In genomic region chr17:41571561-41572434, GRCh38 we compare ENCODE assay signal across 24 cellular contexts. TPM values are rescaled to one million over a fixed set of nuclear protein-coding genes. Genes with fewer than 3 reads are reported as not detected.
"Had no signal": no experiment of that assay in that cellular context is flagged by ENCODE, and none has a peak within 500 bp of the region (broad histone marks: within the 10 kb centered on the region; RNA-seq: fewer than 3 reads in every experiment).

TSS of gene KRT9 (minus strand) at chr17:41572059. CDS start at chr17:41571992, 67 bp downstream.

- ATAC-seq: activated T-cell treated with anti-CD3 and anti-CD28 coated beads, Interleukin-2, amount 50 U/mL, for 4 hours; stimulated activated naive CD8-positive, alpha-beta T cell treated with anti-CD3 and anti-CD28 coated beads, Interleukin-15, amount 100 ng/mL, for 72 hours had no signal

- H3K27ac ChIP-seq: brain microvascular endothelial cell, colonic mucosa, left ventricle myocardium inferior, right atrium auricular region, skin epidermis, suprapubic skin had no signal

- H3K27ac Mint-ChIP-seq: activated naive CD4-positive, alpha-beta T cell treated with anti-CD3 and anti-CD28 coated beads for 36 hours had no signal

- H3K4me3 ChIP-seq: colonic mucosa, left ventricle myocardium inferior, right atrium auricular region, skin epidermis, suprapubic skin had no signal

- FAIRE-seq: endometrium, frontal cortex, kidney had no signal

- DNase-seq: activated CD4-positive, alpha-beta T cell treated with anti-CD3 and anti-CD28 coated beads, Interleukin-2, amount 50 U/mL, for 1 hour; activated CD4-positive, CD25-positive, alpha-beta regulatory T cell treated with anti-CD3 and anti-CD28 coated beads, Interleukin-2, amount 50 U/mL, for 72 hours; activated CD8-positive, alpha-beta memory T cell treated with anti-CD3 and anti-CD28 coated beads, Interleukin-2, amount 50 U/mL, for 4 hours; activated naive CD4-positive, alpha-beta T cell treated with anti-CD3 and anti-CD28 coated beads for 36 hours; activated T-cell treated with anti-CD3 and anti-CD28 coated beads, Interleukin-2, amount 50 U/mL, for 4 hours; aorta; brain microvascular endothelial cell; central memory CD4-positive, alpha-beta T cell; colonic mucosa; hypothalamus; kidney; left ventricle myocardium inferior; stimulated activated naive CD8-positive, alpha-beta T cell treated with anti-CD3 and anti-CD28 coated beads, Interleukin-15, amount 100 ng/mL, for 72 hours; T1000; trophoblast cell had no signal

- H3K4me3 Mint-ChIP-seq: activated naive CD4-positive, alpha-beta T cell treated with anti-CD3 and anti-CD28 coated beads for 36 hours; activated T-cell treated with anti-CD3 and anti-CD28 coated beads, Interleukin-2, amount 50 U/mL, for 4 hours; stimulated activated naive CD8-positive, alpha-beta T cell treated with anti-CD3 and anti-CD28 coated beads, Interleukin-15, amount 100 ng/mL, for 72 hours had no signal

- H3K4me1 ChIP-seq: colonic mucosa, left ventricle myocardium inferior, right atrium auricular region had no signal

- H3K36me3 ChIP-seq: brain microvascular endothelial cell, colonic mucosa, left ventricle myocardium inferior, right atrium auricular region, suprapubic skin had no signal

- H3K27me3 ChIP-seq: colonic mucosa, right atrium auricular region had no signal

- H3K9me3 ChIP-seq: colonic mucosa, left ventricle myocardium inferior, right atrium auricular region, suprapubic skin had no signal

RNA-seq across cellular contexts. Expression of gene KRT9, which starts in this region (rescaled TPM):
- total RNA-seq: activated naive CD4-positive, alpha-beta T cell treated with anti-CD3 and anti-CD28 coated beads for 36 hours; activated T-cell treated with anti-CD3 and anti-CD28 coated beads, Interleukin-2, amount 50 U/mL, for 4 hours; aorta; colonic mucosa; frontal cortex; kidney; left ventricle myocardium inferior; myocyte; omental fat pad; progenitor cell of endocrine pancreas; right atrium auricular region had no signal
- polyA plus RNA-seq: neural cell had no signal
